Comparison of ENCODE assay signal across 21 cellular contexts in genomic region chr14:36807727-36808126, GRCh38.
DNase-seq lines count a peak whose midpoint lies in the region; ATAC-seq and TF ChIP-seq lines count a peak whose summit lies in the region.
"Had no signal": no experiment of that assay in that cellular context is flagged by ENCODE, and none has a peak within 500 bp of the region (broad histone marks: within the 10 kb centered on the region; RNA-seq: fewer than 3 reads in every experiment).

No MANE protein-coding gene starts in this region.

- no peak overlapping the region for H3K4me3 ChIP-seq in uterus
- H3K4me3 ChIP-seq: BLaER1, GM23338, MG63, Peyer's patch had no signal

- no peak overlapping the region for H3K27ac ChIP-seq in uterus
- H3K27ac ChIP-seq: 22Rv1, BLaER1, KMS-11, Peyer's patch had no signal

- TF ChIP-seq POLR2A in uterus (IDR thresholded peaks at IDR 0.05): no peak

- no peaks in the 10 kb centered on the region for H3K9me3 ChIP-seq in uterus
- H3K9me3 ChIP-seq: BLaER1, MG63, Peyer's patch, SK-N-SH had no signal

- TF ChIP-seq CTCF in uterus (IDR thresholded peaks at IDR 0.05): no peak

- ATAC-seq in HG02970 (IDR thresholded peaks at IDR 0.05; ENCODE audit: low FRiP score, unreplicated experiment) (no peak), HG02852 (IDR thresholded peaks at IDR 0.05; ENCODE audit: unreplicated experiment) (no peak)
- ATAC-seq: CD8-positive, alpha-beta T cell; GM23338; HCT116 had no signal

- peak; percentile 43 for DNase-seq in DMS 273 (lab: John Stamatoyannopoulos, UW; ENCODE audit: unreplicated experiment)
- no peak for DNase-seq in DMS 273 treated with DMSO at 0.1 percent for 48 hours (lab: John Stamatoyannopoulos, UW)
- DNase-seq in NCI-H1436 treated with DMSO at 0.1 percent for 48 hours (lab: John Stamatoyannopoulos, UW): peak; percentile 66
- peak; percentile 88 for DNase-seq in NCI-H524 treated with DMSO at 0.1 percent for 48 hours (lab: John Stamatoyannopoulos, UW)
- no peak for DNase-seq in putamen (ENCODE audit: low spot score)
- no peak for DNase-seq in uterus
- DNase-seq: CD8-positive, alpha-beta T cell; MG63; NCI-H2107; NCI-H446; Peyer's patch; Right ventricle myocardium superior; SK-N-SH; T-helper 1 cell had no signal

- intact Hi-C loops in uterus (cut with DNase I; ENCODE audit: low total_unique reads): no loop called here

- no peaks in the 10 kb centered on the region for H3K27me3 ChIP-seq in uterus
- H3K27me3 ChIP-seq: BLaER1, MG63, Peyer's patch had no signal

- H3K4me1 ChIP-seq in uterus: no peaks in the 10 kb centered on the region
- H3K4me1 ChIP-seq: BLaER1, Peyer's patch had no signal

- no peaks in the 10 kb centered on the region for H3K36me3 ChIP-seq in uterus
- H3K36me3 ChIP-seq: BLaER1, MG63, Peyer's patch had no signal

Comparison
In these comparisons a context has a peak if more than half of its experiments do, and no peak if none do; other contexts are left out.
1. DNase-seq: peak in DMS 273 (single experiment), NCI-H1436 treated with DMSO at 0.1 percent for 48 hours (single experiment) and NCI-H524 treated with DMSO at 0.1 percent for 48 hours (single experiment); none in DMS 273 treated with DMSO at 0.1 percent for 48 hours (single experiment), putamen (single experiment) and uterus (0 of 2).